In the genomic region with DNA sequence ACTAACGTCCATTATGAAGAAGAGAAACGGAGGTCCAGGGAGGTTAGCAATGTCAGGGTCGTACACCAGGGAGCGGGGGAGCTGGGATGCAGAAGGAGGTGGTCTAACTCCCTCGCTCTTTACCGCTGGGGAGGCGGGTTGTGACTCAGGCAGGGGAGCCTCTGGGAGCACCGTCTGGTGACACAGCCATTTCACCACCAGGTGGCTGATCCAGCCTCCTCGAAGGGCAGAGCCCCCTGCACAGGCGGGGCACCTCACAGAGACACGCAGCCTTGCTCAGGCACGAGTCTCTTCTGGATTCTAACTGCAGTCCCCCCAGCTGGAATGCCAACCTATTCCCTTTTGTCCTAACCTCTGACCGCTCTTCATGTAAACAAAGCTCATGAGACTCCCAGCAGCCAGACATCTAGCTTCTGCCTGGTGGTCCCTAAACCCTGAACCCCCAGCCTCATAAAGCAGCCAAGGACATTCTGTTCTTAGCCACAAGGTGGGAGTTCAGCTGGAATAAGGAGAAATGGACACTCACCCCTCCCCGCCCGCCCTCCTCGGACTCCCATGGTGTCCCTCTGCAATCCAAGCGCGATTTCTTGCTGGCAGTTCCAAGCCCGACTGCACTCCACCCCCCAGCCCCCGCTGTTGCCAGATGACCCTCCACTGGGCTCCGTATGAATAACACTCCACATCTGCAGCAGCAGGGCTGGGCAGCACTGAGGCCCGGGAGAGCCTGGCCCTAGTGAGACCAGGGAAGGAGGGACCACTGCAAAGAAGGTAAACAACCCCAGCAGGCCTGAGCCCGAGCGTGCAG, we compare ENCODE assay signal across 10 cellular contexts.
A peak's percentile ranks its signal among the peaks of the same experiment; 100 is the strongest.
DNase-seq lines count a peak whose midpoint lies in the region; ATAC-seq and TF ChIP-seq lines count a peak whose summit lies in the region.
"Had no signal": no experiment of that assay in that cellular context is flagged by ENCODE, and none has a peak within 500 bp of the region (broad histone marks: within the 10 kb centered on the region; RNA-seq: fewer than 3 reads in every experiment).

No MANE protein-coding gene starts in this region.

- H3K9ac ChIP-seq in iPS-20b (ENCODE audit: low read depth, low read length), result 0 out of 2 replicates have a peak overlapping the region, but pooled peaks have one; percentile 40

- no peak for ATAC-seq in activated naive CD8-positive, alpha-beta T cell treated with anti-CD3 and anti-CD28 coated beads, Interleukin-2, amount 50 U/mL, for 24 hours

- no peak overlapping the region for H3K27ac Mint-ChIP-seq in activated naive CD8-positive, alpha-beta T cell treated with anti-CD3 and anti-CD28 coated beads, Interleukin-2, amount 50 U/mL, for 24 hours

- WGBS in spleen, 5 donors, result 54 to 71% (median 67%) methylated on average over 20 to 24 of the region's 24 CpGs

- H3K9me3 Mint-ChIP-seq in activated naive CD8-positive, alpha-beta T cell treated with anti-CD3 and anti-CD28 coated beads, Interleukin-2, amount 50 U/mL, for 24 hours, result no peaks in the 10 kb centered on the region

- H3K9me3 ChIP-seq in iPS-20b (ENCODE audit: insufficient read depth, low read depth, low read length) (no peaks in the 10 kb centered on the region), spleen (no peaks in the 10 kb centered on the region)

- DNase-seq in H7 (peak; percentile 84), astrocyte of the cerebellum (ENCODE audit: low read depth) (no peak), spleen (no peak), HCEC 1CT (no peak), putamen (ENCODE audit: low spot score) (no peak), AG08396 (ENCODE audit: low spot score) (no peak)
- DNase-seq in activated naive CD8-positive, alpha-beta T cell treated with anti-CD3 and anti-CD28 coated beads, Interleukin-2, amount 50 U/mL, for 24 hours, result no peak
- DNase-seq: activated T-cell treated with anti-CD3 and anti-CD28 coated beads, Interleukin-2, amount 50 U/mL, for 1 hour; stimulated activated CD4-positive, alpha-beta T cell treated with anti-CD3 and anti-CD28 coated beads, Interleukin-2, amount 100 ng/mL, for 24 hours had no signal

- intact Hi-C loops in spleen (cut with DNase I; ENCODE audit: low total_unique reads), result no loop called here

- H3K36me3 ChIP-seq in H7 (replicated peaks; ENCODE audit: control insufficient read depth, insufficient read depth, low read length) (no peaks in the 10 kb centered on the region), iPS-20b (ENCODE audit: insufficient read depth, low read depth, low read length) (no peaks in the 10 kb centered on the region), spleen (peaks cover 0 to 44% (median 3%) of the 10 kb centered on the region in 6 donors)

- no peak overlapping the region for H3K27ac ChIP-seq in iPS-20b (ENCODE audit: low read length)
- peak overlapping the region in 7 of 8 donors; percentile 35 to 88 (median 80) for H3K27ac ChIP-seq in spleen

- in situ Hi-C loops in astrocyte of the cerebellum (cut with HindIII; ENCODE audit: low sequenced_read_pairs), result no loop called here

- H3K36me3 Mint-ChIP-seq in activated naive CD8-positive, alpha-beta T cell treated with anti-CD3 and anti-CD28 coated beads, Interleukin-2, amount 50 U/mL, for 24 hours (ENCODE audit: low read depth), result no peaks in the 10 kb centered on the region

- no peak overlapping the region for H3K4me3 Mint-ChIP-seq in activated naive CD8-positive, alpha-beta T cell treated with anti-CD3 and anti-CD28 coated beads, Interleukin-2, amount 50 U/mL, for 24 hours

- no peak for TF ChIP-seq POLR2A in spleen (IDR thresholded peaks at IDR 0.05)

- H3K27me3 ChIP-seq in H7 (ENCODE audit: control insufficient read depth, insufficient read depth, low read length) (peaks cover 2% of the 10 kb centered on the region; the same call in 1 of the 2 replicates), iPS-20b (ENCODE audit: insufficient read depth, low read length) (peaks cover 6% of the 10 kb centered on the region; the same call in 1 of the 2 replicates), spleen (replicated peaks in 1 of 7) (no peaks in the 10 kb centered on the region)

- H3K27me3 Mint-ChIP-seq in activated naive CD8-positive, alpha-beta T cell treated with anti-CD3 and anti-CD28 coated beads, Interleukin-2, amount 50 U/mL, for 24 hours, result no peaks in the 10 kb centered on the region

- H3K4me1 ChIP-seq in iPS-20b (ENCODE audit: insufficient read depth, low read length) (peaks cover 37% of the 10 kb centered on the region), spleen (peaks cover 46 to 100% (median 94%) of the 10 kb centered on the region in 6 donors)

- TF ChIP-seq CTCF in astrocyte of the cerebellum (IDR thresholded peaks at IDR 0.05; ENCODE audit: low read depth, low read length, missing control alignments) (peak; percentile 28), spleen (IDR thresholded peaks at IDR 0.05 in 8 of 11, conservative IDR thresholded peaks at IDR 0.05 in 3 of 11) (peak in 1 of 11 experiments; percentile 10)

- H3K4me3 ChIP-seq in H7 (ENCODE audit: insufficient read depth, low read depth, low read length), result no peak overlapping the region
- H3K4me3 ChIP-seq in astrocyte of the cerebellum (ENCODE audit: low read depth, low read length), result no peak overlapping the region
- no peak overlapping the region for H3K4me3 ChIP-seq in iPS-20b (ENCODE audit: low read length)
- H3K4me3 ChIP-seq in spleen, result no peak overlapping the region

- no peaks in the 10 kb centered on the region for H3K4me1 Mint-ChIP-seq in activated naive CD8-positive, alpha-beta T cell treated with anti-CD3 and anti-CD28 coated beads, Interleukin-2, amount 50 U/mL, for 24 hours
